Comparison of ENCODE assay signal across 28 cellular contexts in genomic region chr16:8696880-8697279, GRCh38.
"Had no signal": no experiment of that assay in that cellular context is flagged by ENCODE, and none has a peak within 500 bp of the region (broad histone marks: within the 10 kb centered on the region; RNA-seq: fewer than 3 reads in every experiment).

No MANE protein-coding gene starts in this region.

- ATAC-seq: activated CD4-positive, CD25-positive, alpha-beta regulatory T cell treated with anti-CD3 and anti-CD28 coated beads, Interleukin-2, amount 50 U/mL, for 24 hours; activated CD8-positive, alpha-beta T cell treated with anti-CD3 and anti-CD28 coated beads for 36 hours; Panc1; SK-N-SH treated with all-trans-retinoic acid at 6 μM for 48 hours had no signal

- H3K4me3 Mint-ChIP-seq: activated CD8-positive, alpha-beta T cell treated with anti-CD3 and anti-CD28 coated beads for 36 hours; activated naive CD4-positive, alpha-beta T cell treated with anti-CD3 and anti-CD28 coated beads, Interleukin-2, amount 50 U/mL, for 24 hours had no signal

- H3K9me3 ChIP-seq: SJSA1 had no signal

- H3K9me3 Mint-ChIP-seq: activated CD8-positive, alpha-beta T cell treated with anti-CD3 and anti-CD28 coated beads for 36 hours; activated naive CD4-positive, alpha-beta T cell treated with anti-CD3 and anti-CD28 coated beads, Interleukin-2, amount 50 U/mL, for 24 hours had no signal

- FAIRE-seq: astrocyte had no signal

- DNase-seq: activated CD4-positive, alpha-beta T cell treated with anti-CD3 and anti-CD28 coated beads for 4 hours; activated CD8-positive, alpha-beta memory T cell treated with anti-CD3 and anti-CD28 coated beads, Interleukin-2, amount 50 U/mL, for 4 hours; activated CD8-positive, alpha-beta T cell treated with anti-CD3 and anti-CD28 coated beads for 36 hours; activated effector memory CD4-positive, alpha-beta T cell treated with Interleukin-2 at 50 U/mL for 16 hours; activated naive CD4-positive, alpha-beta T cell; activated T-cell treated with anti-CD3 and anti-CD28 coated beads, Interleukin-2, amount 50 U/mL, for 1 hour; amygdala; brain microvascular endothelial cell; caudate nucleus; KG1; NCI-H1092; NCI-H1417; NCI-H1930; NCI-H2171 treated with DMSO at 0.1 percent for 48 hours; NCI-H226; NCI-H526; NCI-H774; NK-92 treated with Interleukin-12 subunit alpha and Interleukin-12 subunit beta, amount 100 ng/mL, for 24 hours; OCI-M1; SHP77; SW 1271 had no signal

- H3K4me1 ChIP-seq: SJSA1 had no signal

- H3K4me3 ChIP-seq: SJSA1 had no signal

- H3K27me3 Mint-ChIP-seq: activated CD8-positive, alpha-beta T cell treated with anti-CD3 and anti-CD28 coated beads for 36 hours; activated naive CD4-positive, alpha-beta T cell treated with anti-CD3 and anti-CD28 coated beads, Interleukin-2, amount 50 U/mL, for 24 hours had no signal

- H3K4me1 Mint-ChIP-seq: activated naive CD4-positive, alpha-beta T cell treated with anti-CD3 and anti-CD28 coated beads, Interleukin-2, amount 50 U/mL, for 24 hours had no signal

- H3K27me3 ChIP-seq: brain microvascular endothelial cell, SJSA1 had no signal

- H3K27ac Mint-ChIP-seq: activated CD8-positive, alpha-beta T cell treated with anti-CD3 and anti-CD28 coated beads for 36 hours; activated naive CD4-positive, alpha-beta T cell treated with anti-CD3 and anti-CD28 coated beads, Interleukin-2, amount 50 U/mL, for 24 hours had no signal

- H3K27ac ChIP-seq: brain microvascular endothelial cell, RWPE1, SJSA1 had no signal

- H3K36me3 ChIP-seq: brain microvascular endothelial cell, SJSA1 had no signal
